21 cellular contexts compared by ENCODE assay signal in genomic region chr2:55225481-55226020, GRCh38. TPM values are rescaled to one million over a fixed set of nuclear protein-coding genes. Genes with fewer than 3 reads are reported as not detected.
DNase-seq lines count a peak whose midpoint lies in the region; ATAC-seq and TF ChIP-seq lines count a peak whose summit lies in the region.
"Had no signal": no experiment of that assay in that cellular context is flagged by ENCODE, and none has a peak within 500 bp of the region (broad histone marks: within the 10 kb centered on the region; RNA-seq: fewer than 3 reads in every experiment).

No MANE protein-coding gene starts in this region.

- CTCF ChIA-PET in activated naive CD4-positive, alpha-beta T cell treated with anti-CD3 and anti-CD28 coated beads for 36 hours (lab: Charles Lee): no interaction called here
- CTCF ChIA-PET in activated B cell treated with CpG ODN at 0.5 μM for 24 hours (lab: Charles Lee): no interaction called here

- POLR2A ChIA-PET in activated B cell treated with CpG ODN at 0.5 μM for 24 hours (lab: Charles Lee): interaction anchor here (0.6 to 1.0 kb wide), 3 partner anchors 20 to 330 kb away, joined by 3 to 4 read pairs (median 4); no protein-coding TSS in a partner anchor

- no peak for DNase-seq in activated naive CD4-positive, alpha-beta T cell treated with anti-CD3 and anti-CD28 coated beads for 36 hours
- DNase-seq in activated naive CD4-positive, alpha-beta T cell treated with anti-CD3 and anti-CD28 coated beads, Interleukin-2, amount 50 U/mL, for 72 hours (ENCODE audit: low spot score in 2 of 2): no peak
- DNase-seq in activated B cell treated with CpG ODN at 0.5 μM for 24 hours (no peak), iris pigment epithelial cell (ENCODE audit: low read depth) (peak; percentile 22), RPMI8226 (no peak)
- DNase-seq: activated CD4-positive, alpha-beta T cell treated with anti-CD3 and anti-CD28 coated beads, Interleukin-2, amount 50 U/mL, for 1 hour; activated naive CD8-positive, alpha-beta T cell treated with anti-CD3 and anti-CD28 coated beads, Interleukin-2, amount 10 ng/mL, durations not matched to agents 7 days and 5 days; Caco-2; colonic mucosa; DND-41; effector memory CD8-positive, alpha-beta T cell; foreskin melanocyte; HCEC 1CT; NCI-H1092 treated with DMSO at 0.1 percent for 48 hours; NCI-H2029 treated with DMSO at 0.1 percent for 48 hours; NCI-H226 had no signal

- H3K27ac Mint-ChIP-seq in activated naive CD4-positive, alpha-beta T cell treated with anti-CD3 and anti-CD28 coated beads for 36 hours: peak overlapping the region; percentile 14
- no peak overlapping the region for H3K27ac Mint-ChIP-seq in activated naive CD4-positive, alpha-beta T cell treated with anti-CD3 and anti-CD28 coated beads, Interleukin-2, amount 50 U/mL, for 72 hours
- H3K27ac Mint-ChIP-seq in activated B cell treated with CpG ODN at 0.5 μM for 24 hours: peak overlapping the region; percentile 4
- peak overlapping the region; percentile 88 for H3K27ac Mint-ChIP-seq in stimulated activated memory B cell treated with anti-CD40 and anti-IgM and Interleukin-4, amounts not matched to agents 10 μg/mL and 1 μg/mL and 100 μg/mL, for 72 hours
- H3K27ac Mint-ChIP-seq: T-helper 2 cell treated with Interferon-gamma antibody and Interleukin-4, amounts not matched to agents 5 μg/mL and 100 μg/mL, for 36 hours had no signal

- ATAC-seq in activated naive CD4-positive, alpha-beta T cell treated with anti-CD3 and anti-CD28 coated beads, Interleukin-2, amount 50 U/mL, for 72 hours: no peak
- no peak for ATAC-seq in activated B cell treated with CpG ODN at 0.5 μM for 24 hours (ENCODE audit: low read depth)
- ATAC-seq in stimulated activated memory B cell treated with anti-CD40 and anti-IgM and Interleukin-4, amounts not matched to agents 10 μg/mL and 1 μg/mL and 100 μg/mL, for 72 hours: no peak
- no peak for ATAC-seq in HG03354 (IDR thresholded peaks at IDR 0.05; ENCODE audit: poor library complexity, severe bottlenecking, unreplicated experiment)
- ATAC-seq in HG03571 (IDR thresholded peaks at IDR 0.05; ENCODE audit: unreplicated experiment): no peak
- ATAC-seq: effector memory CD8-positive, alpha-beta T cell; SK-N-SH treated with all-trans-retinoic acid at 6 μM for 48 hours had no signal

- intact Hi-C loops in activated naive CD4-positive, alpha-beta T cell treated with anti-CD3 and anti-CD28 coated beads for 36 hours (cut with micrococcal nuclease): no loop called here
- intact Hi-C loops in activated B cell treated with CpG ODN at 0.5 μM for 24 hours (cut with micrococcal nuclease): no loop called here

- H3K9me3 Mint-ChIP-seq in activated naive CD4-positive, alpha-beta T cell treated with anti-CD3 and anti-CD28 coated beads for 36 hours: no peaks in the 10 kb centered on the region
- H3K9me3 Mint-ChIP-seq in activated naive CD4-positive, alpha-beta T cell treated with anti-CD3 and anti-CD28 coated beads, Interleukin-2, amount 50 U/mL, for 72 hours: peaks cover 3 to 6% of the 10 kb centered on the region in 2 donors
- no peaks in the 10 kb centered on the region for H3K9me3 Mint-ChIP-seq in activated B cell treated with CpG ODN at 0.5 μM for 24 hours
- H3K9me3 Mint-ChIP-seq in stimulated activated memory B cell treated with anti-CD40 and anti-IgM and Interleukin-4, amounts not matched to agents 10 μg/mL and 1 μg/mL and 100 μg/mL, for 72 hours: no peaks in the 10 kb centered on the region
- H3K9me3 Mint-ChIP-seq: activated naive CD8-positive, alpha-beta T cell treated with anti-CD3 and anti-CD28 coated beads, Interleukin-2, amount 10 ng/mL, durations not matched to agents 7 days and 5 days; effector memory CD8-positive, alpha-beta T cell; T-helper 2 cell treated with Interferon-gamma antibody and Interleukin-4, amounts not matched to agents 5 μg/mL and 100 μg/mL, for 36 hours had no signal

- H3K27me3 Mint-ChIP-seq in activated naive CD4-positive, alpha-beta T cell treated with anti-CD3 and anti-CD28 coated beads for 36 hours (ENCODE audit: low read depth): no peaks in the 10 kb centered on the region
- H3K27me3 Mint-ChIP-seq in activated B cell treated with CpG ODN at 0.5 μM for 24 hours: no peaks in the 10 kb centered on the region
- no peaks in the 10 kb centered on the region for H3K27me3 Mint-ChIP-seq in stimulated activated memory B cell treated with anti-CD40 and anti-IgM and Interleukin-4, amounts not matched to agents 10 μg/mL and 1 μg/mL and 100 μg/mL, for 72 hours
- H3K27me3 Mint-ChIP-seq: activated naive CD8-positive, alpha-beta T cell treated with anti-CD3 and anti-CD28 coated beads, Interleukin-2, amount 10 ng/mL, durations not matched to agents 7 days and 5 days; effector memory CD8-positive, alpha-beta T cell had no signal

- peaks cover 13% of the 10 kb centered on the region for H3K36me3 Mint-ChIP-seq in activated naive CD4-positive, alpha-beta T cell treated with anti-CD3 and anti-CD28 coated beads for 36 hours (ENCODE audit: low read depth)
- H3K36me3 Mint-ChIP-seq in activated naive CD4-positive, alpha-beta T cell treated with anti-CD3 and anti-CD28 coated beads, Interleukin-2, amount 50 U/mL, for 72 hours: peaks cover 12 to 24% of the 10 kb centered on the region in 2 donors
- H3K36me3 Mint-ChIP-seq in activated B cell treated with CpG ODN at 0.5 μM for 24 hours (ENCODE audit: low read depth): no peaks in the 10 kb centered on the region
- peaks cover 7% of the 10 kb centered on the region for H3K36me3 Mint-ChIP-seq in stimulated activated memory B cell treated with anti-CD40 and anti-IgM and Interleukin-4, amounts not matched to agents 10 μg/mL and 1 μg/mL and 100 μg/mL, for 72 hours

- peaks cover 41% of the 10 kb centered on the region for H3K4me1 Mint-ChIP-seq in activated naive CD4-positive, alpha-beta T cell treated with anti-CD3 and anti-CD28 coated beads for 36 hours (ENCODE audit: low read depth)
- peaks cover 33% of the 10 kb centered on the region for H3K4me1 Mint-ChIP-seq in activated B cell treated with CpG ODN at 0.5 μM for 24 hours
- H3K4me1 Mint-ChIP-seq in stimulated activated memory B cell treated with anti-CD40 and anti-IgM and Interleukin-4, amounts not matched to agents 10 μg/mL and 1 μg/mL and 100 μg/mL, for 72 hours: peaks cover 22% of the 10 kb centered on the region

- no peak for TF ChIP-seq CTCF in activated B cell treated with CpG ODN at 0.5 μM for 24 hours (IDR thresholded peaks at IDR 0.05)

- no peak overlapping the region for H3K4me3 Mint-ChIP-seq in activated naive CD4-positive, alpha-beta T cell treated with anti-CD3 and anti-CD28 coated beads for 36 hours
- no peak overlapping the region for H3K4me3 Mint-ChIP-seq in activated B cell treated with CpG ODN at 0.5 μM for 24 hours
- H3K4me3 Mint-ChIP-seq in stimulated activated memory B cell treated with anti-CD40 and anti-IgM and Interleukin-4, amounts not matched to agents 10 μg/mL and 1 μg/mL and 100 μg/mL, for 72 hours: no peak overlapping the region
- H3K4me3 Mint-ChIP-seq: activated naive CD8-positive, alpha-beta T cell treated with anti-CD3 and anti-CD28 coated beads, Interleukin-2, amount 10 ng/mL, durations not matched to agents 7 days and 5 days; effector memory CD8-positive, alpha-beta T cell; T-helper 2 cell treated with Interferon-gamma antibody and Interleukin-4, amounts not matched to agents 5 μg/mL and 100 μg/mL, for 36 hours had no signal

RNA-seq across cellular contexts. Expression of gene CLHC1, which starts 6.5 kb away (rescaled TPM):
- total RNA-seq in activated naive CD4-positive, alpha-beta T cell treated with anti-CD3 and anti-CD28 coated beads for 36 hours: 1 to 10 TPM; 2.4 to 3.1 TPM
- 10 to 100 TPM in 1 of 2 donors, 1 to 10 TPM in 1; 2.7 to 10.3 TPM for total RNA-seq in activated naive CD4-positive, alpha-beta T cell treated with anti-CD3 and anti-CD28 coated beads, Interleukin-2, amount 50 U/mL, for 72 hours
- total RNA-seq in activated B cell treated with CpG ODN at 0.5 μM for 24 hours: 7.1 and 10.5 TPM in 2 replicates

RNA-seq across cellular contexts. Expression of gene RPS27A, which starts 6.9 kb away (rescaled TPM):
- 1,000 to 10,000 TPM; 1,468 to 1,556 TPM for total RNA-seq in activated naive CD4-positive, alpha-beta T cell treated with anti-CD3 and anti-CD28 coated beads for 36 hours
- 1,000 to 10,000 TPM; 1,123 to 1,275 TPM for total RNA-seq in activated naive CD4-positive, alpha-beta T cell treated with anti-CD3 and anti-CD28 coated beads, Interleukin-2, amount 50 U/mL, for 72 hours
- 1,833 and 2,316 TPM in 2 replicates for total RNA-seq in activated B cell treated with CpG ODN at 0.5 μM for 24 hours

RNA-seq across cellular contexts. Expression of gene MTIF2, which starts 43.5 kb away (rescaled TPM):
- 10 to 100 TPM; 43.9 to 44.2 TPM for total RNA-seq in activated naive CD4-positive, alpha-beta T cell treated with anti-CD3 and anti-CD28 coated beads for 36 hours
- total RNA-seq in activated naive CD4-positive, alpha-beta T cell treated with anti-CD3 and anti-CD28 coated beads, Interleukin-2, amount 50 U/mL, for 72 hours: 10 to 100 TPM; 35.5 to 38.8 TPM
- total RNA-seq in activated B cell treated with CpG ODN at 0.5 μM for 24 hours: 37.8 and 40.4 TPM in 2 replicates

Comparison
In these comparisons a context has a peak if more than half of its experiments do, and no peak if none do; other contexts are left out.
1. H3K27ac Mint-ChIP-seq: peak in activated naive CD4-positive, alpha-beta T cell treated with anti-CD3 and anti-CD28 coated beads for 36 hours (single experiment), activated B cell treated with CpG ODN at 0.5 μM for 24 hours (single experiment) and stimulated activated memory B cell treated with anti-CD40 and anti-IgM and Interleukin-4, amounts not matched to agents 10 μg/mL and 1 μg/mL and 100 μg/mL, for 72 hours (single experiment); none in activated naive CD4-positive, alpha-beta T cell treated with anti-CD3 and anti-CD28 coated beads, Interleukin-2, amount 50 U/mL, for 72 hours (0 of 2).